28 cellular contexts compared by ENCODE assay signal in genomic region chr12:49678711-49679110, GRCh38.
"Had no signal": no experiment of that assay in that cellular context is flagged by ENCODE, and none has a peak within 500 bp of the region (broad histone marks: within the 10 kb centered on the region; RNA-seq: fewer than 3 reads in every experiment).

No MANE protein-coding gene starts in this region.

- H3K27me3 ChIP-seq: adrenal gland, ascending aorta, brain microvascular endothelial cell, dorsolateral prefrontal cortex, esophagus muscularis mucosa, foreskin keratinocyte, gastrocnemius medialis, heart left ventricle had no signal

- ATAC-seq: activated CD4-positive, alpha-beta T cell treated with anti-CD3 and anti-CD28 coated beads for 36 hours; activated CD8-positive, alpha-beta memory T cell treated with anti-CD3 and anti-CD28 coated beads, Interleukin-2, amount 10 ng/mL, durations not matched to agents 7 days and 5 days; activated CD8-positive, alpha-beta T cell treated with anti-CD3 and anti-CD28 coated beads, Interleukin-2, amount 10 ng/mL, durations not matched to agents 7 days and 5 days; activated naive CD8-positive, alpha-beta T cell treated with anti-CD3 and anti-CD28 coated beads, Interleukin-2, amount 50 U/mL, for 24 hours; foreskin keratinocyte; gastrocnemius medialis; heart left ventricle had no signal

- H3K36me3 ChIP-seq: adrenal gland, ascending aorta, brain microvascular endothelial cell, esophagus muscularis mucosa, gastrocnemius medialis, heart left ventricle had no signal

- H3K9me3 ChIP-seq: adrenal gland, ascending aorta, esophagus muscularis mucosa, gastrocnemius medialis, heart left ventricle had no signal

- DNase-seq: activated CD4-positive, alpha-beta memory T cell treated with anti-CD3 and anti-CD28 coated beads for 36 hours; activated CD4-positive, alpha-beta T cell treated with anti-CD3 and anti-CD28 coated beads for 36 hours; activated CD4-positive, alpha-beta T cell treated with anti-CD3 and anti-CD28 coated beads, Interleukin-2, amount 10 ng/mL, durations not matched to agents 24 days and 14 days; activated CD4-positive, CD25-positive, alpha-beta regulatory T cell; activated CD4-positive, CD25-positive, alpha-beta regulatory T cell treated with anti-CD3 and anti-CD28 coated beads, Interleukin-2, amount 50 U/mL, for 72 hours; activated CD8-positive, alpha-beta memory T cell treated with anti-CD3 and anti-CD28 coated beads, Interleukin-2, amount 10 ng/mL, durations not matched to agents 7 days and 5 days; activated CD8-positive, alpha-beta memory T cell treated with anti-CD3 and anti-CD28 coated beads, Interleukin-2, amount 50 U/mL, for 4 hours; activated CD8-positive, alpha-beta T cell treated with anti-CD3 and anti-CD28 coated beads, Interleukin-2, amount 10 ng/mL, durations not matched to agents 7 days and 5 days; activated effector memory CD4-positive, alpha-beta T cell treated with anti-CD3 and anti-CD28 coated beads, Interleukin-2, amount 50 U/mL, for 16 hours; activated naive CD4-positive, alpha-beta T cell treated with anti-CD3 and anti-CD28 coated beads for 36 hours; activated naive CD8-positive, alpha-beta T cell treated with anti-CD3 and anti-CD28 coated beads for 36 hours; activated naive CD8-positive, alpha-beta T cell treated with anti-CD3 and anti-CD28 coated beads, Interleukin-2, amount 50 U/mL, for 24 hours; activated T-cell treated with anti-CD3 and anti-CD28 coated beads, Interleukin-2, amount 50 U/mL, for 1 hour; activated T-cell treated with anti-CD3 and anti-CD28 coated beads, Interleukin-2, amount 50 U/mL, for 48 hours; adrenal gland; brain microvascular endothelial cell; effector memory CD4-positive, alpha-beta T cell; endodermal cell; erythroblast; foreskin keratinocyte; gastrocnemius medialis; glutamatergic neuron; heart left ventricle; T-helper 2 cell had no signal

- H3K4me1 ChIP-seq: foreskin keratinocyte had no signal

- H3K4me3 ChIP-seq: adrenal gland, ascending aorta, coronary artery, dorsolateral prefrontal cortex, esophagus muscularis mucosa, gastrocnemius medialis, heart left ventricle had no signal

- H3K27ac ChIP-seq: adrenal gland, ascending aorta, brain microvascular endothelial cell, coronary artery, esophagus muscularis mucosa, foreskin keratinocyte, gastrocnemius medialis, heart left ventricle had no signal
